Comparison of ENCODE assay signal across 1 cellular context in the genomic region with DNA sequence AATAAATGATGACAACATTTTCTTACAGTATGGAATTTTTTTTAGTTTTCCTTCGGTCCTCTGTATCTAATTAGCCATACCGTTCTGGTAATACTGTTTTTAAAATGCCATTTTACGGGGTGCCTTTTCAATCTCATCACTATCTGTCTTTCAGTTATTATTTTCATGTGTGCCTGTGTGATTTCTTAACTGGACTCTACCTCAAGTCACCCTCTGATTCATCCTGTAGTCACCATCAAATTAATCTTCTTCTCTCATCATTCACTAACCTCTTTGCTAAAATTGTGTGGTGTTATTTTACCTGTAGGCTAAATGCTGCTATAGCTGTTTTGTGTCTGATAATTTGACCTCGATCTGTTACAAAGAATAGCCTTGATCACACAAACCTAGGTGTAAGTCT.
TF ChIP-seq lines count a peak whose summit lies in the region.

No MANE protein-coding gene starts in this region.

TF ChIP-seq in SK-N-SH, 30 proteins besides CTCF, POLR2A, EP300 and RAD21 (continued from another document):
- TF ChIP-seq ZBTB33 (IDR thresholded peaks at IDR 0.05; ENCODE audit: borderline replicate concordance, low read depth) (no peak), TCF12 (IDR thresholded peaks at IDR 0.05) (peak; percentile 72; the same call in 1 of the 2 replicates), YY1 (IDR thresholded peaks at IDR 0.05; ENCODE audit: low read depth) (no peak), POLR2AphosphoS5 (IDR thresholded peaks at IDR 0.05; ENCODE audit: low read depth, low read length) (peak; percentile 25; the same call in 1 of the 2 replicates), MXI1 (IDR thresholded peaks at IDR 0.05; ENCODE audit: low read depth, low read length) (no peak), ELF1 (IDR thresholded peaks at IDR 0.05) (no peak), RCOR1 (IDR thresholded peaks at IDR 0.05; ENCODE audit: low read length) (no peak), JUND (IDR thresholded peaks at IDR 0.05) (peak; percentile 49), EZH2phosphoT487 (IDR thresholded peaks at IDR 0.05; ENCODE audit: borderline replicate concordance, low read depth) (no peak), PBX3 (IDR thresholded peaks at IDR 0.05) (peak; percentile 72)
- TF ChIP-seq, protein P1, sequence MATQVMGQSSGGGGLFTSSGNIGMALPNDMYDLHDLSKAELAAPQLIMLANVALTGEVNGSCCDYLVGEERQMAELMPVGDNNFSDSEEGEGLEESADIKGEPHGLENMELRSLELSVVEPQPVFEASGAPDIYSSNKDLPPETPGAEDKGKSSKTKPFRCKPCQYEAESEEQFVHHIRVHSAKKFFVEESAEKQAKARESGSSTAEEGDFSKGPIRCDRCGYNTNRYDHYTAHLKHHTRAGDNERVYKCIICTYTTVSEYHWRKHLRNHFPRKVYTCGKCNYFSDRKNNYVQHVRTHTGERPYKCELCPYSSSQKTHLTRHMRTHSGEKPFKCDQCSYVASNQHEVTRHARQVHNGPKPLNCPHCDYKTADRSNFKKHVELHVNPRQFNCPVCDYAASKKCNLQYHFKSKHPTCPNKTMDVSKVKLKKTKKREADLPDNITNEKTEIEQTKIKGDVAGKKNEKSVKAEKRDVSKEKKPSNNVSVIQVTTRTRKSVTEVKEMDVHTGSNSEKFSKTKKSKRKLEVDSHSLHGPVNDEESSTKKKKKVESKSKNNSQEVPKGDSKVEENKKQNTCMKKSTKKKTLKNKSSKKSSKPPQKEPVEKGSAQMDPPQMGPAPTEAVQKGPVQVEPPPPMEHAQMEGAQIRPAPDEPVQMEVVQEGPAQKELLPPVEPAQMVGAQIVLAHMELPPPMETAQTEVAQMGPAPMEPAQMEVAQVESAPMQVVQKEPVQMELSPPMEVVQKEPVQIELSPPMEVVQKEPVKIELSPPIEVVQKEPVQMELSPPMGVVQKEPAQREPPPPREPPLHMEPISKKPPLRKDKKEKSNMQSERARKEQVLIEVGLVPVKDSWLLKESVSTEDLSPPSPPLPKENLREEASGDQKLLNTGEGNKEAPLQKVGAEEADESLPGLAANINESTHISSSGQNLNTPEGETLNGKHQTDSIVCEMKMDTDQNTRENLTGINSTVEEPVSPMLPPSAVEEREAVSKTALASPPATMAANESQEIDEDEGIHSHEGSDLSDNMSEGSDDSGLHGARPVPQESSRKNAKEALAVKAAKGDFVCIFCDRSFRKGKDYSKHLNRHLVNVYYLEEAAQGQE (IDR thresholded peaks at IDR 0.05; ENCODE audit: low read depth, low read length) = no peak
- TF ChIP-seq, protein P2, sequence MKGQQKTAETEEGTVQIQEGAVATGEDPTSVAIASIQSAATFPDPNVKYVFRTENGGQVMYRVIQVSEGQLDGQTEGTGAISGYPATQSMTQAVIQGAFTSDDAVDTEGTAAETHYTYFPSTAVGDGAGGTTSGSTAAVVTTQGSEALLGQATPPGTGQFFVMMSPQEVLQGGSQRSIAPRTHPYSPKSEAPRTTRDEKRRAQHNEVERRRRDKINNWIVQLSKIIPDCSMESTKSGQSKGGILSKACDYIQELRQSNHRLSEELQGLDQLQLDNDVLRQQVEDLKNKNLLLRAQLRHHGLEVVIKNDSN (IDR thresholded peaks at IDR 0.05; ENCODE audit: borderline replicate concordance, low read depth) = no peak
- TF ChIP-seq, protein P3, sequence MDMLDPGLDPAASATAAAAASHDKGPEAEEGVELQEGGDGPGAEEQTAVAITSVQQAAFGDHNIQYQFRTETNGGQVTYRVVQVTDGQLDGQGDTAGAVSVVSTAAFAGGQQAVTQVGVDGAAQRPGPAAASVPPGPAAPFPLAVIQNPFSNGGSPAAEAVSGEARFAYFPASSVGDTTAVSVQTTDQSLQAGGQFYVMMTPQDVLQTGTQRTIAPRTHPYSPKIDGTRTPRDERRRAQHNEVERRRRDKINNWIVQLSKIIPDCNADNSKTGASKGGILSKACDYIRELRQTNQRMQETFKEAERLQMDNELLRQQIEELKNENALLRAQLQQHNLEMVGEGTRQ (IDR thresholded peaks at IDR 0.05; ENCODE audit: borderline replicate concordance, low read depth, low read length) = no peak
